ENCODE assay signal across 1 cellular context in the genomic region with DNA sequence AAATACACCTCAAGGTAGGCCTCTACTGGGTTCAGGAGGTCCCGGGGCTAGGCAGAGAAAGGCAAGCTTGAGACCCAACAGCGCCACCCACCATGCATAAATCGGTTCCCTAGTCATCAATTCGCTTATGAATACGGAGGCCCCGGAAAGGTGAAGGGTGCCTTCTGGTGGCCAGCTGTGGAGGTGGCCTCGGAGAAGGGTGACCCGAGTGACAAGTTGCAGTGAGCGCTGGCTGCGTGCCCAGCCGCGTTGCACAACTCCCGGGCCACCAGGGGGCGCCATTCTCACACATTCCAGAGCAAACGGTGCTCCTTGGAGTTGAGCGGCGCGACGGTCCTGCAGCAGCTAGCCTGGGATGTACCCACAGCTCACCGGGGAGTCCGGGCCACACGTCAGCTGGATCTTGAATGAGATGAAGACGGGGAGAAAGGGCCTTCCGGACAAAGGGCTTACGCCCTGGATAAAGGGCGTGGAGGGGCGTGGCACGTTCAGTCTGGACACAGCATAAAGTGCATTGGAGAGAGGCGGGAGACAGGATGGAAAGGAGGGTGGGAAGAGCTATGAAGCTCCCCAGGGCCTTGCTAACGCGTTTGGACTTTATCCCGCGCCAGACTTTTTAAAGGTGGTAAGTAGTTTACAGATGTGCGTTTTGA.
TF ChIP-seq lines count a peak whose summit lies in the region.

No MANE protein-coding gene starts in this region.

TF ChIP-seq in HepG2, 621 proteins besides CTCF, POLR2A, EP300 and RAD21 (continued from another document and continues in another):
- TF ChIP-seq DBP (CRISPR knock-in tag; IDR thresholded peaks at IDR 0.05; ENCODE audit: not compliant biosample characterization): no peak
- TF ChIP-seq SMAD9 (CRISPR knock-in tag; IDR thresholded peaks at IDR 0.05): peak; percentile 61; the same call in 1 of the 2 replicates
- peak; percentile 83; the same call in 1 of the 2 replicates for TF ChIP-seq DZIP1 (CRISPR knock-in tag; IDR thresholded peaks at IDR 0.05)
- peak; percentile 85 for TF ChIP-seq ESRRA (CRISPR knock-in tag; IDR thresholded peaks at IDR 0.05; ENCODE audit: low read depth)
- no peak for TF ChIP-seq ZNF101 (CRISPR knock-in tag; IDR thresholded peaks at IDR 0.05; ENCODE audit: borderline replicate concordance, low read depth)
- peak; percentile 89 for TF ChIP-seq PTBP1 (IDR thresholded peaks at IDR 0.05; ENCODE audit: low read depth, low read length, poor library complexity, severe bottlenecking)
- TF ChIP-seq PHF8 (CRISPR knock-in tag; IDR thresholded peaks at IDR 0.05): peak; percentile 53
- TF ChIP-seq, protein P1, sequence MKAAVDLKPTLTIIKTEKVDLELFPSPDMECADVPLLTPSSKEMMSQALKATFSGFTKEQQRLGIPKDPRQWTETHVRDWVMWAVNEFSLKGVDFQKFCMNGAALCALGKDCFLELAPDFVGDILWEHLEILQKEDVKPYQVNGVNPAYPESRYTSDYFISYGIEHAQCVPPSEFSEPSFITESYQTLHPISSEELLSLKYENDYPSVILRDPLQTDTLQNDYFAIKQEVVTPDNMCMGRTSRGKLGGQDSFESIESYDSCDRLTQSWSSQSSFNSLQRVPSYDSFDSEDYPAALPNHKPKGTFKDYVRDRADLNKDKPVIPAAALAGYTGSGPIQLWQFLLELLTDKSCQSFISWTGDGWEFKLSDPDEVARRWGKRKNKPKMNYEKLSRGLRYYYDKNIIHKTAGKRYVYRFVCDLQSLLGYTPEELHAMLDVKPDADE (CRISPR knock-in tag; IDR thresholded peaks at IDR 0.05): no peak
- TF ChIP-seq ZNF772 (CRISPR knock-in tag; IDR thresholded peaks at IDR 0.05): peak; percentile 98; the same call in 1 of the 2 replicates
- peak; percentile 71 for TF ChIP-seq KMT2B (CRISPR knock-in tag; IDR thresholded peaks at IDR 0.05)
- TF ChIP-seq, protein P2, sequence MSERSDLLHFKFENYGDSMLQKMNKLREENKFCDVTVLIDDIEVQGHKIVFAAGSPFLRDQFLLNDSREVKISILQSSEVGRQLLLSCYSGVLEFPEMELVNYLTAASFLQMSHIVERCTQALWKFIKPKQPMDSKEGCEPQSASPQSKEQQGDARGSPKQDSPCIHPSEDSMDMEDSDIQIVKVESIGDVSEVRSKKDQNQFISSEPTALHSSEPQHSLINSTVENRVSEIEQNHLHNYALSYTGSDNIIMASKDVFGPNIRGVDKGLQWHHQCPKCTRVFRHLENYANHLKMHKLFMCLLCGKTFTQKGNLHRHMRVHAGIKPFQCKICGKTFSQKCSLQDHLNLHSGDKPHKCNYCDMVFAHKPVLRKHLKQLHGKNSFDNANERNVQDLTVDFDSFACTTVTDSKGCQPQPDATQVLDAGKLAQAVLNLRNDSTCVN (CRISPR knock-in tag; IDR thresholded peaks at IDR 0.05; ENCODE audit: borderline replicate concordance): 0 out of 2 replicates have a peak, but pooled peaks have one; percentile 48
- TF ChIP-seq ZNF17 (CRISPR knock-in tag; IDR thresholded peaks at IDR 0.05): no peak
- TF ChIP-seq, protein P3, sequence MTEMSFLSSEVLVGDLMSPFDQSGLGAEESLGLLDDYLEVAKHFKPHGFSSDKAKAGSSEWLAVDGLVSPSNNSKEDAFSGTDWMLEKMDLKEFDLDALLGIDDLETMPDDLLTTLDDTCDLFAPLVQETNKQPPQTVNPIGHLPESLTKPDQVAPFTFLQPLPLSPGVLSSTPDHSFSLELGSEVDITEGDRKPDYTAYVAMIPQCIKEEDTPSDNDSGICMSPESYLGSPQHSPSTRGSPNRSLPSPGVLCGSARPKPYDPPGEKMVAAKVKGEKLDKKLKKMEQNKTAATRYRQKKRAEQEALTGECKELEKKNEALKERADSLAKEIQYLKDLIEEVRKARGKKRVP (CRISPR knock-in tag; IDR thresholded peaks at IDR 0.05): peak in 1 of 2 experiments; percentile 86; a peak in 2 of 4 replicates
- no peak for TF ChIP-seq SP1 (IDR thresholded peaks at IDR 0.05)
- TF ChIP-seq SP1 (CRISPR knock-in tag; IDR thresholded peaks at IDR 0.05): peak; percentile 77
- peak; percentile 85 for TF ChIP-seq IKZF4 (CRISPR knock-in tag; IDR thresholded peaks at IDR 0.05; ENCODE audit: borderline replicate concordance, low read depth, not compliant biosample characterization)
- TF ChIP-seq REXO4 (CRISPR knock-in tag; IDR thresholded peaks at IDR 0.05; ENCODE audit: borderline replicate concordance): no peak
- no peak; the same call in 1 of the 2 replicates for TF ChIP-seq ZSCAN12 (CRISPR knock-in tag; IDR thresholded peaks at IDR 0.05)
- TF ChIP-seq CREM (IDR thresholded peaks at IDR 0.05): peak; percentile 46; the same call in 1 of the 2 replicates
- no peak; the same call in 1 of the 2 replicates for TF ChIP-seq CREM (CRISPR knock-in tag; IDR thresholded peaks at IDR 0.05)
- peak; percentile 74 for TF ChIP-seq NR2F6 (IDR thresholded peaks at IDR 0.05)
- peak; percentile 91 for TF ChIP-seq NR2F6 (CRISPR knock-in tag; IDR thresholded peaks at IDR 0.05)
- no peak for TF ChIP-seq ZFYVE20 (CRISPR knock-in tag; IDR thresholded peaks at IDR 0.05; ENCODE audit: borderline replicate concordance, low read depth)
- TF ChIP-seq ZNF616 (CRISPR knock-in tag; IDR thresholded peaks at IDR 0.05; ENCODE audit: low read depth): no peak; the same call in 1 of the 2 replicates
- TF ChIP-seq, protein P4, sequence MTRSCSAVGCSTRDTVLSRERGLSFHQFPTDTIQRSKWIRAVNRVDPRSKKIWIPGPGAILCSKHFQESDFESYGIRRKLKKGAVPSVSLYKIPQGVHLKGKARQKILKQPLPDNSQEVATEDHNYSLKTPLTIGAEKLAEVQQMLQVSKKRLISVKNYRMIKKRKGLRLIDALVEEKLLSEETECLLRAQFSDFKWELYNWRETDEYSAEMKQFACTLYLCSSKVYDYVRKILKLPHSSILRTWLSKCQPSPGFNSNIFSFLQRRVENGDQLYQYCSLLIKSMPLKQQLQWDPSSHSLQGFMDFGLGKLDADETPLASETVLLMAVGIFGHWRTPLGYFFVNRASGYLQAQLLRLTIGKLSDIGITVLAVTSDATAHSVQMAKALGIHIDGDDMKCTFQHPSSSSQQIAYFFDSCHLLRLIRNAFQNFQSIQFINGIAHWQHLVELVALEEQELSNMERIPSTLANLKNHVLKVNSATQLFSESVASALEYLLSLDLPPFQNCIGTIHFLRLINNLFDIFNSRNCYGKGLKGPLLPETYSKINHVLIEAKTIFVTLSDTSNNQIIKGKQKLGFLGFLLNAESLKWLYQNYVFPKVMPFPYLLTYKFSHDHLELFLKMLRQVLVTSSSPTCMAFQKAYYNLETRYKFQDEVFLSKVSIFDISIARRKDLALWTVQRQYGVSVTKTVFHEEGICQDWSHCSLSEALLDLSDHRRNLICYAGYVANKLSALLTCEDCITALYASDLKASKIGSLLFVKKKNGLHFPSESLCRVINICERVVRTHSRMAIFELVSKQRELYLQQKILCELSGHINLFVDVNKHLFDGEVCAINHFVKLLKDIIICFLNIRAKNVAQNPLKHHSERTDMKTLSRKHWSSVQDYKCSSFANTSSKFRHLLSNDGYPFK (CRISPR knock-in tag; IDR thresholded peaks at IDR 0.05; ENCODE audit: borderline replicate concordance): peak; percentile 82
- TF ChIP-seq ZBTB4 (CRISPR knock-in tag; IDR thresholded peaks at IDR 0.05; ENCODE audit: borderline replicate concordance): peak; percentile 93; the same call in 1 of the 2 replicates
- TF ChIP-seq, protein P5, sequence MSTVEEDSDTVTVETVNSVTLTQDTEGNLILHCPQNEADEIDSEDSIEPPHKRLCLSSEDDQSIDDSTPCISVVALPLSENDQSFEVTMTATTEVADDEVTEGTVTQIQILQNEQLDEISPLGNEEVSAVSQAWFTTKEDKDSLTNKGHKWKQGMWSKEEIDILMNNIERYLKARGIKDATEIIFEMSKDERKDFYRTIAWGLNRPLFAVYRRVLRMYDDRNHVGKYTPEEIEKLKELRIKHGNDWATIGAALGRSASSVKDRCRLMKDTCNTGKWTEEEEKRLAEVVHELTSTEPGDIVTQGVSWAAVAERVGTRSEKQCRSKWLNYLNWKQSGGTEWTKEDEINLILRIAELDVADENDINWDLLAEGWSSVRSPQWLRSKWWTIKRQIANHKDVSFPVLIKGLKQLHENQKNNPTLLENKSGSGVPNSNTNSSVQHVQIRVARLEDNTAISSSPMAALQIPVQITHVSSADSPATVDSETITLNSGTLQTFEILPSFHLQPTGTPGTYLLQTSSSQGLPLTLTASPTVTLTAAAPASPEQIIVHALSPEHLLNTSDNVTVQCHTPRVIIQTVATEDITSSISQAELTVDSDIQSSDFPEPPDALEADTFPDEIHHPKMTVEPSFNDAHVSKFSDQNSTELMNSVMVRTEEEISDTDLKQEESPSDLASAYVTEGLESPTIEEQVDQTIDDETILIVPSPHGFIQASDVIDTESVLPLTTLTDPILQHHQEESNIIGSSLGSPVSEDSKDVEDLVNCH (CRISPR knock-in tag; IDR thresholded peaks at IDR 0.05): no peak
- TF ChIP-seq SALL1 (CRISPR knock-in tag; IDR thresholded peaks at IDR 0.05): peak; percentile 99
- peak; percentile 98; the same call in 1 of the 2 replicates for TF ChIP-seq ZSCAN21 (CRISPR knock-in tag; IDR thresholded peaks at IDR 0.05; ENCODE audit: borderline replicate concordance)
- 0 out of 2 replicates have a peak, but pooled peaks have one; percentile 54 for TF ChIP-seq ZNF138 (CRISPR knock-in tag; IDR thresholded peaks at IDR 0.05; ENCODE audit: low read depth)
- TF ChIP-seq BCL6 (CRISPR knock-in tag; IDR thresholded peaks at IDR 0.05): peak; percentile 75
- TF ChIP-seq ZNF451 (CRISPR knock-in tag; IDR thresholded peaks at IDR 0.05): peak; percentile 82; the same call in 1 of the 2 replicates
- TF ChIP-seq, protein P6, sequence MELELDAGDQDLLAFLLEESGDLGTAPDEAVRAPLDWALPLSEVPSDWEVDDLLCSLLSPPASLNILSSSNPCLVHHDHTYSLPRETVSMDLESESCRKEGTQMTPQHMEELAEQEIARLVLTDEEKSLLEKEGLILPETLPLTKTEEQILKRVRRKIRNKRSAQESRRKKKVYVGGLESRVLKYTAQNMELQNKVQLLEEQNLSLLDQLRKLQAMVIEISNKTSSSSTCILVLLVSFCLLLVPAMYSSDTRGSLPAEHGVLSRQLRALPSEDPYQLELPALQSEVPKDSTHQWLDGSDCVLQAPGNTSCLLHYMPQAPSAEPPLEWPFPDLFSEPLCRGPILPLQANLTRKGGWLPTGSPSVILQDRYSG (CRISPR knock-in tag; IDR thresholded peaks at IDR 0.05): no peak
- TF ChIP-seq ZNF24 (IDR thresholded peaks at IDR 0.05): peak; percentile 84
- peak; percentile 89 for TF ChIP-seq FOXO1 (CRISPR knock-in tag; IDR thresholded peaks at IDR 0.05)
- TF ChIP-seq ZMYM3 (CRISPR knock-in tag; IDR thresholded peaks at IDR 0.05): peak; percentile 85
- 0 out of 2 replicates have a peak, but pooled peaks have one; percentile 28 for TF ChIP-seq ZSCAN22 (CRISPR knock-in tag; IDR thresholded peaks at IDR 0.05)
- TF ChIP-seq ZIK1 (CRISPR knock-in tag; IDR thresholded peaks at IDR 0.05; ENCODE audit: borderline replicate concordance, low read depth): peak; percentile 44; the same call in 1 of the 2 replicates
